8 cellular contexts compared by ENCODE assay signal in the genomic region with DNA sequence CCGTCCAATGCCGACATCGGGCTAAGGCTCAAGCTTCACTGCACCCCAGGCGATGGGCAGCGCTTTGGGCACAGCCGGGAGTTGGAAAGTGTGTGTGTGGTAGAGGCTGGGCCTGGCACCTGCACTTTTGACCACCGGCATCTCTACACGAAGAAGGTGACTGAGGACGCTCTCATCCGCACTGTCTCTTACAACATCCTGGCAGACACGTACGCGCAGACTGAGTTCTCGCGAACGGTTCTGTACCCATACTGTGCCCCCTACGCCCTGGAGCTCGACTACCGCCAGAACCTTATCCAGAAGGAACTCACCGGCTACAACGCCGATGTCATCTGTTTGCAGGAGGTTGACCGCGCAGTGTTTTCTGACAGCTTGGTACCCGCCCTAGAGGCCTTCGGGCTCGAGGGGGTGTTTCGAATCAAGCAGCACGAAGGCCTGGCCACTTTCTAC. TPM values are rescaled to one million over a fixed set of nuclear protein-coding genes. Genes with fewer than 3 reads are reported as not detected.
DNase-seq lines count a peak whose midpoint lies in the region; ATAC-seq, FAIRE-seq and TF ChIP-seq lines count a peak whose summit lies in the region.

No MANE protein-coding gene starts in this region.

- H3K27me3 ChIP-seq in SK-N-SH (ENCODE audit: insufficient read depth) (no peaks in the 10 kb centered on the region), astrocyte (ENCODE audit: insufficient read depth, low read length) (no peaks in the 10 kb centered on the region), keratinocyte (ENCODE audit: control insufficient read depth, extremely low read depth, insufficient read depth, low read length) (no peaks in the 10 kb centered on the region)

- H3K4me1 Mint-ChIP-seq in astrocyte (ENCODE audit: low read depth, unreplicated experiment) = peaks cover 13% of the 10 kb centered on the region

- TF ChIP-seq CTCF in SK-N-SH (IDR thresholded peaks at IDR 0.05) = no peak
- no peak for TF ChIP-seq CTCF in astrocyte (IDR thresholded peaks at IDR 0.05; ENCODE audit: insufficient read depth, low read depth, low read length)
- no peak for TF ChIP-seq CTCF in keratinocyte (optimal IDR thresholded peaks at IDR 0.05 in 1 of 3, IDR thresholded peaks at IDR 0.05 in 1 of 3, conservative IDR thresholded peaks at IDR 0.05 in 1 of 3; ENCODE audit: extremely low read depth in 1 of 3, insufficient read depth in 2 of 3, low read length in 3 of 3)

- no peak for ATAC-seq in HG02970 (IDR thresholded peaks at IDR 0.05; ENCODE audit: low FRiP score, unreplicated experiment)

- H3K27ac ChIP-seq in SK-N-SH (ENCODE audit: low read depth in 2 of 2, low read length in 1 of 2) (peak overlapping the region in 1 of 2 experiments; percentile 74; a peak in 2 of 4 replicates), astrocyte (ENCODE audit: low read depth, low read length) (peak overlapping the region; percentile 94), keratinocyte (ENCODE audit: control insufficient read depth, insufficient read depth, low read length) (peak overlapping the region; percentile 99)

- H3K4me3 ChIP-seq in SK-N-SH (ENCODE audit: low read depth in 2 of 2, low read length in 1 of 2) (peak overlapping the region; percentile 81 to 88), astrocyte (ENCODE audit: insufficient read depth, low read depth, low read length) (peak overlapping the region; percentile 88), keratinocyte (ENCODE audit: control insufficient read depth in 2 of 3, extremely low read depth in 1 of 3, insufficient read depth in 2 of 3, low read depth in 1 of 3, low read length in 3 of 3) (peak overlapping the region; percentile 75 to 79 (median 75))

- DNase-seq in D341Med (ENCODE audit: low spot score) (peak; percentile 38), HEK293T (ENCODE audit: extremely low spot score) (peak; percentile 39), SK-N-SH (peak; percentile 47), astrocyte (ENCODE audit: low read depth) (peak; percentile 34), keratinocyte (ENCODE audit: low read depth, low spot score) (no peak), epidermal melanocyte (ENCODE audit: insufficient read length, low spot score) (no peak)
- peak; percentile 23 to 35 for DNase-seq in stimulated activated CD4-positive, alpha-beta T cell treated with anti-CD3 and anti-CD28 coated beads, Interleukin-4, amount 100 ng/mL, for 48 hours (ENCODE audit: low read depth in 2 of 2)

- H3K9ac ChIP-seq in SK-N-SH (peak overlapping the region; percentile 79), astrocyte (ENCODE audit: low read length) (peak overlapping the region; percentile 94), keratinocyte (ENCODE audit: control insufficient read depth, extremely low read depth, insufficient read depth, low read length) (peak overlapping the region; percentile 92)

- peaks cover 0 to 12% of the 10 kb centered on the region in 2 experiments; a peak in 2 of 4 replicates for H3K4me1 ChIP-seq in SK-N-SH (ENCODE audit: control insufficient read depth in 1 of 2, insufficient read depth in 2 of 2, low read depth in 1 of 2, low read length in 1 of 2)
- H3K4me1 ChIP-seq in astrocyte (ENCODE audit: insufficient read depth, low read length) = peaks cover 17% of the 10 kb centered on the region
- H3K4me1 ChIP-seq in keratinocyte (ENCODE audit: control insufficient read depth, extremely low read depth, insufficient read depth, low read length) = peaks cover 5% of the 10 kb centered on the region

- H3K9me1 ChIP-seq in keratinocyte (ENCODE audit: control insufficient read depth, extremely low read depth, insufficient read depth, low read length) = no peaks in the 10 kb centered on the region

- H3F3A ChIP-seq in SK-N-SH (replicated peaks; ENCODE audit: insufficient read depth) = peaks cover 3% of the 10 kb centered on the region

- no peak for TF ChIP-seq EP300 in SK-N-SH (IDR thresholded peaks at IDR 0.05; ENCODE audit: borderline replicate concordance in 1 of 2, low read depth in 1 of 2, low read length in 1 of 2)

- H4K20me1 ChIP-seq in SK-N-SH (ENCODE audit: insufficient read depth) (peaks cover 9% of the 10 kb centered on the region; the same call in 1 of the 2 replicates), astrocyte (ENCODE audit: insufficient read depth, low read length) (peaks cover 28% of the 10 kb centered on the region), keratinocyte (ENCODE audit: control insufficient read depth, extremely low read depth, insufficient read depth, low read length) (no peaks in the 10 kb centered on the region)

- peak overlapping the region; percentile 99 for H3K27ac Mint-ChIP-seq in astrocyte (ENCODE audit: unreplicated experiment)

- no peaks in the 10 kb centered on the region for H3K9me3 ChIP-seq in SK-N-SH
- no peaks in the 10 kb centered on the region for H3K9me3 ChIP-seq in astrocyte (ENCODE audit: insufficient read depth, low read depth, low read length)
- H3K9me3 ChIP-seq in keratinocyte (ENCODE audit: control insufficient read depth, low read depth, low read length) = no peaks in the 10 kb centered on the region

- FAIRE-seq in astrocyte (lab: Jason Lieb, UNC) = no peak
- no peak for FAIRE-seq in keratinocyte (lab: Jason Lieb, UNC)

- peaks cover 3% of the 10 kb centered on the region for H3K9me3 Mint-ChIP-seq in astrocyte (ENCODE audit: unreplicated experiment)

- peaks cover 58% of the 10 kb centered on the region for H3K79me2 ChIP-seq in SK-N-SH (ENCODE audit: insufficient read depth)
- H3K79me2 ChIP-seq in astrocyte (ENCODE audit: insufficient read depth, low read length) = peaks cover 55% of the 10 kb centered on the region
- peaks cover 46% of the 10 kb centered on the region for H3K79me2 ChIP-seq in keratinocyte (ENCODE audit: control insufficient read depth, insufficient read depth, low read length)

- POLR2A ChIA-PET in HEK293T (lab: Yijun Ruan, JAX) = interaction anchor here (1.2 to 3.7 kb wide), 4 partner anchors 12 to 38 kb away, joined by 3 to 30 read pairs (median 12); partner anchors contain the start of genes ARF4 and DNAH12
- POLR2A ChIA-PET in SK-N-SH (lab: Yijun Ruan, JAX) = interaction anchor here (2.9 kb wide), 1 partner anchor 40 kb away, joined by 19 read pairs; the partner anchor contains the start of gene ARF4

- peak overlapping the region; percentile 92 for H3K4me3 Mint-ChIP-seq in astrocyte (ENCODE audit: unreplicated experiment)

- H3K4me2 ChIP-seq in SK-N-SH (peak overlapping the region; percentile 77), astrocyte (ENCODE audit: low read length) (peak overlapping the region; percentile 97), keratinocyte (ENCODE audit: control insufficient read depth, extremely low read depth, insufficient read depth, low read depth, low read length) (peak overlapping the region; percentile 71)

- H2AFZ ChIP-seq in SK-N-SH (ENCODE audit: low read depth) (no peak overlapping the region; the same call in 1 of the 2 replicates), astrocyte (ENCODE audit: low read depth, low read length) (peak overlapping the region; percentile 95), keratinocyte (ENCODE audit: control insufficient read depth, low read length) (peak overlapping the region; percentile 99)

- peaks cover 12% of the 10 kb centered on the region for H3K36me3 Mint-ChIP-seq in astrocyte (ENCODE audit: low read depth, unreplicated experiment)

- no peak for TF ChIP-seq RAD21 in SK-N-SH (IDR thresholded peaks at IDR 0.05; ENCODE audit: low read length)

- WGBS in SK-N-SH (ENCODE audit: low lambda C conversion rate) = 1% methylated on average over 29 of the region's 29 CpGs

- H3K27me3 Mint-ChIP-seq in astrocyte (ENCODE audit: low read depth, unreplicated experiment) = no peaks in the 10 kb centered on the region

- CTCF ChIA-PET in HEK293T (lab: Yijun Ruan, JAX) = no interaction called here
- CTCF ChIA-PET in SK-N-SH (lab: Yijun Ruan, JAX) = interaction anchor here (1.1 to 1.8 kb wide), 5 partner anchors 11 to 457 kb away, joined by 3 to 5 read pairs (median 3); no protein-coding TSS in a partner anchor

- H3K9me2 ChIP-seq in SK-N-SH = no peaks in the 10 kb centered on the region

- dilution Hi-C loops in keratinocyte (cut with MboI; ENCODE audit: extremely low pct_ligation_motif_present, low sequenced_read_pairs) = no loop called here

- H3K36me3 ChIP-seq in SK-N-SH (replicated peaks in 1 of 2; ENCODE audit: control insufficient read depth in 1 of 2, insufficient read depth in 2 of 2, low read length in 1 of 2) = peaks cover 20 to 25% of the 10 kb centered on the region in 2 experiments
- H3K36me3 ChIP-seq in astrocyte (ENCODE audit: insufficient read depth, low read length) = peaks cover 5% of the 10 kb centered on the region
- peaks cover 2 to 10% of the 10 kb centered on the region in 2 experiments for H3K36me3 ChIP-seq in keratinocyte (ENCODE audit: control insufficient read depth in 2 of 2, extremely low read depth in 1 of 2, insufficient read depth in 2 of 2, low read length in 2 of 2)

RNA-seq across cellular contexts. Expression of gene PDE12, which starts 1.0 kb away (rescaled TPM):
- polyA plus RNA-seq in SK-N-SH (2012; rRNA removed) (7.4 and 9.5 TPM in 2 replicates), keratinocyte (14.9 to 15.5 TPM (median 15.2 TPM) in 3 replicates)
- polyA plus RNA-seq in SK-N-SH (2012; cell fraction: cytosol; rRNA removed) = 5.7 and 7.1 TPM in 2 replicates
- polyA plus RNA-seq in SK-N-SH (2012; cell fraction: nucleus; rRNA removed) = 7.1 and 7.4 TPM in 2 replicates
- 15.3 and 16.2 TPM in 2 replicates for total RNA-seq in astrocyte
- 3.7 TPM for polyA plus RNA-seq in keratinocyte (2011; ENCODE audit: low read depth)
- polyA plus RNA-seq in keratinocyte (2011; cell fraction: cytosol; rRNA removed) = 10.9 and 11.7 TPM in 2 replicates
- polyA plus RNA-seq in keratinocyte (2011; cell fraction: nucleus; rRNA removed) = 14.8 and 16.8 TPM in 2 replicates
- polyA plus RNA-seq in keratinocyte (2012; ENCODE audit: low replicate concordance) = 10.0 and 14.9 TPM in 2 replicates
- polyA minus RNA-seq in keratinocyte = 34.3 to 42.3 TPM (median 36.5 TPM) in 3 replicates
- polyA minus RNA-seq in keratinocyte (2011; cell fraction: cytosol; rRNA and poly(A)+ RNA removed) = 23.4 TPM
- polyA minus RNA-seq in keratinocyte (2011; cell fraction: nucleus; rRNA and poly(A)+ RNA removed) = 21.7 and 29.1 TPM in 2 replicates

RNA-seq across cellular contexts. Expression of gene DNAH12, which starts 13.0 kb away (rescaled TPM):
- polyA plus RNA-seq in SK-N-SH (2012; rRNA removed) = 0.03 and 0.05 TPM in 2 replicates
- 0.01 and 0.05 TPM in 2 replicates for polyA plus RNA-seq in SK-N-SH (2012; cell fraction: cytosol; rRNA removed)
- 0.13 and 0.28 TPM in 2 replicates for polyA plus RNA-seq in SK-N-SH (2012; cell fraction: nucleus; rRNA removed)
- total RNA-seq in astrocyte = 0.23 and 0.36 TPM in 2 replicates
- polyA plus RNA-seq in keratinocyte = 0.10 TPM in 1 of 3 replicates, not detected in the others
- polyA plus RNA-seq in keratinocyte (2011; ENCODE audit: low read depth) = 0.31 TPM
- polyA plus RNA-seq in keratinocyte (2011; cell fraction: cytosol; rRNA removed) = 0.05 TPM in 1 of 2 replicates, not detected in the other
- polyA plus RNA-seq in keratinocyte (2011; cell fraction: nucleus; rRNA removed) = 0.21 and 0.31 TPM in 2 replicates
- polyA plus RNA-seq in keratinocyte (2012; ENCODE audit: low replicate concordance) = 0.08 TPM in 1 of 2 replicates, not detected in the other
- polyA minus RNA-seq in keratinocyte = 0.03 TPM in 2 of 3 replicates, not detected in the other
- polyA minus RNA-seq in keratinocyte (2011; cell fraction: cytosol; rRNA and poly(A)+ RNA removed) = not detected
- 0.08 and 0.11 TPM in 2 replicates for polyA minus RNA-seq in keratinocyte (2011; cell fraction: nucleus; rRNA and poly(A)+ RNA removed)

RNA-seq across cellular contexts. Expression of gene ARF4, which starts 40.0 kb away (rescaled TPM):
- polyA plus RNA-seq in SK-N-SH (2012; rRNA removed) (150 and 208 TPM in 2 replicates), keratinocyte (236 to 344 TPM (median 277 TPM) in 3 replicates)
- 245 and 312 TPM in 2 replicates for polyA plus RNA-seq in SK-N-SH (2012; cell fraction: cytosol; rRNA removed)
- 54.1 and 132 TPM in 2 replicates for polyA plus RNA-seq in SK-N-SH (2012; cell fraction: nucleus; rRNA removed)
- total RNA-seq in astrocyte = 471 and 472 TPM in 2 replicates
- polyA plus RNA-seq in keratinocyte (2011; ENCODE audit: low read depth) = 198 TPM
- 250 and 463 TPM in 2 replicates for polyA plus RNA-seq in keratinocyte (2011; cell fraction: cytosol; rRNA removed)
- polyA plus RNA-seq in keratinocyte (2011; cell fraction: nucleus; rRNA removed) = 219 and 277 TPM in 2 replicates
- polyA plus RNA-seq in keratinocyte (2012; ENCODE audit: low replicate concordance) = 148 and 232 TPM in 2 replicates
- polyA minus RNA-seq in keratinocyte = 224 to 383 TPM (median 355 TPM) in 3 replicates
- polyA minus RNA-seq in keratinocyte (2011; cell fraction: cytosol; rRNA and poly(A)+ RNA removed) = 159 TPM
- polyA minus RNA-seq in keratinocyte (2011; cell fraction: nucleus; rRNA and poly(A)+ RNA removed) = 129 and 169 TPM in 2 replicates

Comparison
In these comparisons a context has a peak if more than half of its experiments do, and no peak if none do; other contexts are left out.
1. DNase-seq: peak in D341Med (single experiment), HEK293T (single experiment), SK-N-SH (single experiment), astrocyte (single experiment) and stimulated activated CD4-positive, alpha-beta T cell treated with anti-CD3 and anti-CD28 coated beads, Interleukin-4, amount 100 ng/mL, for 48 hours (2 of 2); none in keratinocyte (single experiment) and epidermal melanocyte (single experiment).
2. Peak in every context shown above with its lines, with median percentiles within 50 percentile points of each other: H3K4me2 ChIP-seq, H3K4me3 ChIP-seq and H3K9ac ChIP-seq.